Comparison of ENCODE assay signal across 14 cellular contexts in the genomic region with DNA sequence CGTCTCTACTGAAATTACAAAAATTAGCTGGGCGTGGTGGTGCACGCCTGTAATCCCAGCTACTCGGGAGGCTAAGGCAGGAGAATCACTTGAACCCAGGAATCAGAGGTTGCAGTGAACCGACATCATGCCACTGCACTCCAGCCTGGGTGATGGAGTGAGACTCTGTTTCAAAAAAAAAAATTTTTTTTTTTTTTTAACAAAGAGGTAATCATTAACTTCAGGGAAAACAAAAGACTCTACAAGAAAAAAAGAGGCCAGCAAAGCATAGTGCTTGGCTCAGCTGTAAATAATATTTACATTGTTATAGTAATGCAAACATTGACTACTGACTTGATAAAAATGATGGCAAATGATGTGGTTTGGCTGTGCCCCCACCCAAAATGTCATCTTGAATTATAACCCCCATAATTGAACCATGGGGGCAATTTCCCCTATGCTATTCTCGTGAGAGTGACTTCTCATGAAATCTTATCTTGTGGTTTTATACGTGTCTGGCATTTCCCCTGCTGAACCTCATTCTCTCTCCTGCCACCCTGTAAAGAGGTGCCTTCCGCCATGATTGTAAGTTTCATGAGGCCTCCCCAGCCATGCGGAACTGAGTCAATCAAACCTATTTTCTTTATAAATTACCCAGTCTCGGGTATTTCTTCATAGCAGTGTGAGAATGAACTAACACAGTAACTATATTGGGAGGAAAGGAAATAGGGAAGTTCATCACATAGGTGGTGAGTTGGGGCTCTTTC. TPM values are rescaled to one million over a fixed set of nuclear protein-coding genes. Genes with fewer than 3 reads are reported as not detected.
DNase-seq lines count a peak whose midpoint lies in the region; ATAC-seq, FAIRE-seq and TF ChIP-seq lines count a peak whose summit lies in the region.
"Had no signal": no experiment of that assay in that cellular context is flagged by ENCODE, and none has a peak within 500 bp of the region (broad histone marks: within the 10 kb centered on the region; RNA-seq: fewer than 3 reads in every experiment).

No MANE protein-coding gene starts in this region.

- DNase-seq in GM12891 (ENCODE audit: insufficient read length, low spot score) (no peak), SIG-M5 (lab: John Stamatoyannopoulos, UW) (peak; percentile 29), kidney tubule cell (ENCODE audit: low spot score) (peak; percentile 40), RWPE1 (ENCODE audit: low spot score) (no peak), brain microvascular endothelial cell (no peak)
- DNase-seq in activated CD4-positive, alpha-beta T cell treated with anti-CD3 and anti-CD28 coated beads, Interleukin-2, amount 50 U/mL, for 1 hour, result no peak
- DNase-seq: activated naive CD4-positive, alpha-beta T cell treated with Interleukin-2 at 50 U/mL for 16 hours; DND-41; mammary epithelial cell; NCI-H524 treated with DMSO at 0.1 percent for 48 hours; occipital lobe; stimulated activated CD4-positive, alpha-beta T cell treated with anti-CD3 and anti-CD28 coated beads, Interleukin-12 subunit alpha, Interleukin-12 subunit beta, amount 100 ng/mL, for 4 hours had no signal

- in situ Hi-C loops in brain microvascular endothelial cell (cut with HindIII; ENCODE audit: low pct_ligation_motif_present, low sequenced_read_pairs), result no loop called here

- no peaks in the 10 kb centered on the region for H3K36me3 ChIP-seq in brain microvascular endothelial cell (replicated peaks)

- FAIRE-seq in GM12891 (lab: Jason Lieb, UNC), result peak; percentile 41

- no peaks in the 10 kb centered on the region for H3K27me3 ChIP-seq in brain microvascular endothelial cell (replicated peaks)

- TF ChIP-seq POLR2A in GM12891 (IDR thresholded peaks at IDR 0.05; ENCODE audit: low read depth, low read length), result no peak

- TF ChIP-seq CTCF in 22Rv1 (IDR thresholded peaks at IDR 0.05) (no peak), RWPE1 (conservative IDR thresholded peaks at IDR 0.05; ENCODE audit: low read depth) (no peak), brain microvascular endothelial cell (IDR thresholded peaks at IDR 0.05; ENCODE audit: low read depth, low read length, missing control alignments) (no peak)

- no peak overlapping the region for H3K4me3 ChIP-seq in brain microvascular endothelial cell (ENCODE audit: low read depth, low read length)

- POLR2A ChIA-PET in RWPE1 (lab: Yijun Ruan, JAX; ENCODE audit: low non-redundant PET), result no interaction called here

- CTCF ChIA-PET in RWPE1 (lab: Yijun Ruan, JAX), result no interaction called here

- H3K27ac ChIP-seq in 22Rv1 (peak overlapping the region; percentile 41), RWPE1 (no peak overlapping the region), brain microvascular endothelial cell (no peak overlapping the region)

- no peak for ATAC-seq in GM19452 (IDR thresholded peaks at IDR 0.05; ENCODE audit: unreplicated experiment)

TF ChIP-seq in GM12891, 5 proteins besides CTCF, POLR2A, EP300 and RAD21:
- TF ChIP-seq SPI1 (IDR thresholded peaks at IDR 0.05; ENCODE audit: low read depth, low read length) (no peak), PAX5 (IDR thresholded peaks at IDR 0.05; ENCODE audit: insufficient read depth, low read length, severe bottlenecking) (peak; percentile 67)
TF ChIP-seq in GM12891: peak in this region for 1.

RNA-seq across cellular contexts. Expression of gene SSTR2, which starts 12.7 kb away (rescaled TPM):
- 0.68 TPM for polyA plus RNA-seq in GM12891 (2012; ENCODE audit: low read depth, missing spikeins)
- polyA plus RNA-seq: mammary epithelial cell had no signal

RNA-seq across cellular contexts. Expression of gene COG1, which starts 40.8 kb away (rescaled TPM):
- 18.0 TPM for polyA plus RNA-seq in GM12891 (2012; ENCODE audit: low read depth, missing spikeins)

RNA-seq across cellular contexts. Expression of gene SLC39A11, which starts 59.6 kb away (rescaled TPM):
- polyA plus RNA-seq in GM12891 (2012; ENCODE audit: low read depth, missing spikeins), result 11.0 TPM

Comparison
In these comparisons a context has a peak if more than half of its experiments do, and no peak if none do; other contexts are left out.
1. DNase-seq: peak in SIG-M5 (single experiment) and kidney tubule cell (single experiment); none in GM12891 (single experiment), RWPE1 (single experiment), activated CD4-positive, alpha-beta T cell treated with anti-CD3 and anti-CD28 coated beads, Interleukin-2, amount 50 U/mL, for 1 hour (single experiment) and brain microvascular endothelial cell (single experiment).